In the genomic region with DNA sequence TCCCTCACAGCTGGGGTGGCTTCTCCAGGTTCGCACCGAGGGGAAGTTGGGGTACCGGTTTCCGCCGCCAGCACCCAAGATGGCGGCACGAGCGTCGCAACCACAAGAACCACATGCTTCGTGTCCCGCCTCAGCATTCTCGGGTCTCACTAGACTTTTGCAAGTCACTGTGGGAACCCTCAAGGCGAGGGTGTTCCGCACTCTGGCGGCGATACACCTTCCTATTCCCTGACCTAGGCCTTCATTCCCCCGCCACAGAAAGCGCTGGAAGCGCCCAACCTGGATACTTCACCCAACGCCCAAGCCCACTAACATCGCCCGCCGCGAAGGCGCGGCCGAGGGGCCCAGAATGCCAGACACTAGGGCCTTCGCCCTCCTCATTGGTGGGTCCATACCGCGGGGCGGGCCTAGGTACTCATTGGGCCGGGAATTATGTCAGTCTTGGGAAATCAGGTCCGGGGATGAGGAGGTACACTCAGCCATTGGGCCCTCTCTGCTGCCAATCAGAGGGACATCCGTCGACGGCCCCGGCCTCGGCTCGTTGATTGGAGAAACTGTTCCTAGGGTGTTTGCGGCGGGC, we compare ENCODE assay signal across 8 cellular contexts. TPM values are rescaled to one million over a fixed set of nuclear protein-coding genes. Genes with fewer than 3 reads are reported as not detected.
A peak's percentile ranks its signal among the peaks of the same experiment; 100 is the strongest.
DNase-seq lines count a peak whose midpoint lies in the region; ATAC-seq, FAIRE-seq and TF ChIP-seq lines count a peak whose summit lies in the region.

No MANE protein-coding gene starts in this region.

- ATAC-seq in HG02798 (IDR thresholded peaks at IDR 0.05; ENCODE audit: poor library complexity, unreplicated experiment): peak; percentile 91

- no peaks in the 10 kb centered on the region for H3K27me3 ChIP-seq in adipocyte (replicated peaks; ENCODE audit: control insufficient read depth, insufficient read depth, low read length)
- H3K27me3 ChIP-seq in cardiac muscle cell: no peaks in the 10 kb centered on the region
- H3K27me3 ChIP-seq in parathyroid adenoma (ENCODE audit: control insufficient read depth, insufficient read depth, low read length): no peaks in the 10 kb centered on the region
- no peaks in the 10 kb centered on the region for H3K27me3 ChIP-seq in tibial nerve

- no peak for TF ChIP-seq CTCF in cardiac muscle cell (IDR thresholded peaks at IDR 0.05; ENCODE audit: low read depth, low read length)
- TF ChIP-seq CTCF in parathyroid adenoma (IDR thresholded peaks at IDR 0.05): no peak
- peak in 1 of 5 experiments; percentile 39 for TF ChIP-seq CTCF in tibial nerve (IDR thresholded peaks at IDR 0.05)

- peak overlapping the region; percentile 97 for H2AFZ ChIP-seq in parathyroid adenoma

- H3K4me3 ChIP-seq in adipocyte (ENCODE audit: low read length): peak overlapping the region; percentile 99
- H3K4me3 ChIP-seq in cardiac muscle cell: peak overlapping the region; percentile 79
- H3K4me3 ChIP-seq in parathyroid adenoma (ENCODE audit: low read depth, low read length): peak overlapping the region; percentile 99
- H3K4me3 ChIP-seq in tibial nerve: peak overlapping the region; percentile 71 to 95 (median 87)

- peak in 1 of 2 donors; percentile 90 for TF ChIP-seq EP300 in tibial nerve (IDR thresholded peaks at IDR 0.05)

- FAIRE-seq in GM12891 (lab: Jason Lieb, UNC): peak; percentile 97

- H3K9me3 ChIP-seq in adipocyte (ENCODE audit: control insufficient read depth, low read length) (no peaks in the 10 kb centered on the region), cardiac muscle cell (ENCODE audit: low read depth) (no peaks in the 10 kb centered on the region), parathyroid adenoma (ENCODE audit: control insufficient read depth, low read length) (no peaks in the 10 kb centered on the region), tibial nerve (no peaks in the 10 kb centered on the region)

- peaks cover 63% of the 10 kb centered on the region for H3K4me1 ChIP-seq in adipocyte (ENCODE audit: control insufficient read depth, insufficient read depth, low read length)
- H3K4me1 ChIP-seq in cardiac muscle cell (ENCODE audit: low read depth): peaks cover 41% of the 10 kb centered on the region
- H3K4me1 ChIP-seq in parathyroid adenoma: peaks cover 27% of the 10 kb centered on the region
- peaks cover 0 to 56% (median 34%) of the 10 kb centered on the region in 4 donors for H3K4me1 ChIP-seq in tibial nerve

- 1% methylated on average over 35 to 41 of the region's 41 CpGs for WGBS in tibial nerve, 2 donors

- H3K36me3 ChIP-seq in adipocyte (ENCODE audit: control insufficient read depth, insufficient read depth, low read length, severe bottlenecking) (peaks cover 6% of the 10 kb centered on the region), cardiac muscle cell (peaks cover 5% of the 10 kb centered on the region), parathyroid adenoma (ENCODE audit: control insufficient read depth, insufficient read depth, low read length) (no peaks in the 10 kb centered on the region), tibial nerve (peaks cover 0 to 12% (median 0%) of the 10 kb centered on the region in 3 donors)

- peak overlapping the region; percentile 97 for H3K4me2 ChIP-seq in parathyroid adenoma (ENCODE audit: low read length)

- H3K9ac ChIP-seq in adipocyte (ENCODE audit: low read length) (peak overlapping the region; percentile 99), parathyroid adenoma (peak overlapping the region; percentile 93)

- TF ChIP-seq POLR2A in GM12891 (IDR thresholded peaks at IDR 0.05; ENCODE audit: low read depth, low read length): peak; percentile 87
- peak; percentile 60 for TF ChIP-seq POLR2A in tibial nerve (IDR thresholded peaks at IDR 0.05)

- DNase-seq in GM12891 (ENCODE audit: insufficient read length, low spot score) (peak; percentile 89), NCI-H1417 treated with DMSO at 0.1 percent for 48 hours (lab: John Stamatoyannopoulos, UW) (peak; percentile 97), SW 1271 (lab: John Stamatoyannopoulos, UW) (peak; percentile 99), adipocyte (ENCODE audit: low read depth) (peak; percentile 100), cardiac muscle cell (ENCODE audit: low read depth in 1 of 2, low spot score in 1 of 2) (peak; percentile 100), tibial nerve (ENCODE audit: low spot score in 2 of 2) (peak; percentile 99)

- H3K27ac ChIP-seq in cardiac muscle cell: peak overlapping the region; percentile 95
- H3K27ac ChIP-seq in parathyroid adenoma: peak overlapping the region; percentile 99
- H3K27ac ChIP-seq in tibial nerve: peak overlapping the region; percentile 93 to 97 (median 96)

- peaks cover 16% of the 10 kb centered on the region for H3K79me2 ChIP-seq in parathyroid adenoma

TF ChIP-seq in GM12891, 5 proteins besides CTCF, POLR2A, EP300 and RAD21:
- TF ChIP-seq TAF1 (IDR thresholded peaks at IDR 0.05; ENCODE audit: low read depth, low read length) (peak; percentile 31; the same call in 1 of the 2 replicates), SPI1 (IDR thresholded peaks at IDR 0.05; ENCODE audit: low read depth, low read length) (peak; percentile 62; the same call in 1 of the 2 replicates), PAX5 (IDR thresholded peaks at IDR 0.05; ENCODE audit: insufficient read depth, low read length, severe bottlenecking) (no peak), POLR2AphosphoS5 (IDR thresholded peaks at IDR 0.05; ENCODE audit: low read depth, low read length) (peak; percentile 94)

RNA-seq across cellular contexts. Expression of a gene that starts 0.3 kb away (rescaled TPM):
- 49.2 TPM for polyA plus RNA-seq in GM12891 (2012; ENCODE audit: low read depth, missing spikeins)
- 96.4 and 122 TPM in 2 replicates for total RNA-seq in cardiac muscle cell
- polyA plus RNA-seq in cardiac muscle cell: 56.0 and 56.7 TPM in 2 replicates
- total RNA-seq in tibial nerve: 100 to 1,000 TPM; 216 to 327 (median 255) TPM

RNA-seq across cellular contexts. Expression of a gene that starts 10.2 kb away (rescaled TPM):
- polyA plus RNA-seq in GM12891 (2012; ENCODE audit: low read depth, missing spikeins): 3.1 TPM
- total RNA-seq in cardiac muscle cell: 10.8 and 14.4 TPM in 2 replicates
- 23.5 and 36.1 TPM in 2 replicates for polyA plus RNA-seq in cardiac muscle cell
- 10 to 100 TPM; 40.5 to 73.9 (median 62.2) TPM for total RNA-seq in tibial nerve

RNA-seq across cellular contexts. Expression of a gene that starts 53.4 kb away (rescaled TPM):
- 57.5 TPM for polyA plus RNA-seq in GM12891 (2012; ENCODE audit: low read depth, missing spikeins)
- total RNA-seq in cardiac muscle cell (62.9 and 102 TPM in 2 replicates), tibial nerve (10 to 100 TPM; 24.0 to 59.0 (median 28.9) TPM)
- polyA plus RNA-seq in cardiac muscle cell: 35.9 and 38.3 TPM in 2 replicates

RNA-seq across cellular contexts. Expression of a gene that starts 59.7 kb away (rescaled TPM):
- polyA plus RNA-seq in GM12891 (2012; ENCODE audit: low read depth, missing spikeins): 67.6 TPM
- 11.0 and 11.6 TPM in 2 replicates for total RNA-seq in cardiac muscle cell
- 19.2 and 19.3 TPM in 2 replicates for polyA plus RNA-seq in cardiac muscle cell
- 10 to 100 TPM; 10.0 to 17.2 (median 16.2) TPM for total RNA-seq in tibial nerve

Comparison
In these comparisons a context has a peak if more than half of its experiments do, and no peak if none do; other contexts are left out.
1. Peak in every context shown above with its lines: DNase-seq, ATAC-seq, H3K4me3 ChIP-seq and H3K27ac ChIP-seq.